Comparison of ENCODE assay signal across 12 cellular contexts in the genomic region with DNA sequence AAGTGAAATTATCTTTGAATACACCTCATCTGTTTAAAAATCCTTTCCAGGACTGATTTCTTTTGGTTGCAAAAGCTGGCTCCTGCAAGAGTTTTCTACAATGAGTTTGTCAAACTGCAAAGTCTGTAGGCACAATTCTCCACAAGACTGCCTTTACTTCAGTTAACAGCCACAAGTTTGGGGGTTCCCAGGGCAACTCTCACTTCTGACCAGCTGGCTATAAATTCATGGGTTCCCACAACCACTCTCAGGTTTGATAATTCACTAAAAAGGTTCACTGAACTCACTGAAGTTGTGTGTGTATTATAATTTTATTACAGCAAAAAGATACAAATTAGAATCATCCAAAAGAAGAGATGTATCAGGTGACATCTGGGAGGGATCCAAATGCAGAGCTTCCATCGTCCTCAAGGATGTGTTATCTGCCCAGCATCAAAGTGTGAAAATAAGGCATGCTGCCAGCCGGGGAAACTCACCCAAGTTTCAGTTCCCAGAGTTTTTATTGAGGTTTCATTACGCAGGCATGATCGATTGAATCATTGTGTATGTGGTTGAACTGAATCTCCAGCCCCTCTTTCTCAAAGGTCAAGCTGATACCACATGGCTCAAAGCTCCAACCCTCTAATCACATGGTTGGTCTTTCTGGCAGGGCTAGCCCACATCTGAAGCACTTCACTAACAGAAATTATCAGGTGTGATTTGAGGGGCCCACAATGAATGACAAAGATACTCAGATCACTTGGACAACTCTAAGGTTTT. TPM values are rescaled to one million over a fixed set of nuclear protein-coding genes. Genes with fewer than 3 reads are reported as not detected.
DNase-seq lines count a peak whose midpoint lies in the region; ATAC-seq and TF ChIP-seq lines count a peak whose summit lies in the region.
"Had no signal": no experiment of that assay in that cellular context is flagged by ENCODE, and none has a peak within 500 bp of the region (broad histone marks: within the 10 kb centered on the region; RNA-seq: fewer than 3 reads in every experiment).

No MANE protein-coding gene starts in this region.

- 73% methylated on average over 4 of the region's 4 CpGs for WGBS in esophagus muscularis mucosa

- ATAC-seq in GM19395 (IDR thresholded peaks at IDR 0.05; ENCODE audit: unreplicated experiment) = peak; percentile 82
- peak; percentile 81 for ATAC-seq in HG02763 (IDR thresholded peaks at IDR 0.05; ENCODE audit: unreplicated experiment)
- peak; percentile 84 for ATAC-seq in HG03460 (IDR thresholded peaks at IDR 0.05; ENCODE audit: unreplicated experiment)
- ATAC-seq in left lung = no peak
- ATAC-seq: activated CD4-positive, CD25-positive, alpha-beta regulatory T cell treated with anti-CD3 and anti-CD28 coated beads, Interleukin-2, amount 50 U/mL, for 24 hours had no signal

- H3K9me3 ChIP-seq in esophagus muscularis mucosa = no peaks in the 10 kb centered on the region
- H3K9me3 ChIP-seq in left lung = no peaks in the 10 kb centered on the region

- in situ Hi-C loops in GM13976 (cut with MboI; ENCODE audit: low sequenced_read_pairs, unreplicated experiment) = no loop called here

- H3K36me3 ChIP-seq in esophagus muscularis mucosa (no peaks in the 10 kb centered on the region), left lung (no peaks in the 10 kb centered on the region)

- no peaks in the 10 kb centered on the region for H3K27me3 ChIP-seq in esophagus muscularis mucosa
- no peaks in the 10 kb centered on the region for H3K27me3 ChIP-seq in left lung

- no peak for TF ChIP-seq EP300 in esophagus muscularis mucosa (IDR thresholded peaks at IDR 0.05)

- no peak overlapping the region for H3K27ac ChIP-seq in esophagus muscularis mucosa (replicated peaks in 1 of 4)
- H3K27ac ChIP-seq in left lung = no peak overlapping the region
- H3K27ac ChIP-seq: RWPE1 had no signal

- DNase-seq in GM13976 (ENCODE audit: low spot score) = peak; percentile 75
- DNase-seq in esophagus muscularis mucosa (ENCODE audit: extremely low spot score) = no peak
- no peak for DNase-seq in NCI-H524 (lab: John Stamatoyannopoulos, UW)
- DNase-seq in left lung = no peak
- no peak for DNase-seq in DMS 273 (lab: John Stamatoyannopoulos, UW; ENCODE audit: unreplicated experiment)
- DNase-seq: activated gamma-delta T cell treated with Interleukin-2 at 50 U/mL for 16 hours, NCI-H1694 treated with DMSO at 0.1 percent for 48 hours had no signal

- TF ChIP-seq CTCF in GM13976 (IDR thresholded peaks at IDR 0.05; ENCODE audit: borderline replicate concordance, control extremely low read depth, extremely low read depth, insufficient read depth, missing control alignments) (no peak), esophagus muscularis mucosa (IDR thresholded peaks at IDR 0.05) (no peak), left lung (IDR thresholded peaks at IDR 0.05) (no peak)

- no peak overlapping the region for H3K4me3 ChIP-seq in esophagus muscularis mucosa
- H3K4me3 ChIP-seq in left lung = no peak overlapping the region

- no peak for TF ChIP-seq POLR2A in esophagus muscularis mucosa (IDR thresholded peaks at IDR 0.05; ENCODE audit: low read depth)

- H3K4me1 ChIP-seq in esophagus muscularis mucosa (no peaks in the 10 kb centered on the region), left lung (no peaks in the 10 kb centered on the region)

- intact Hi-C loops in esophagus muscularis mucosa (cut with DNase I) = no loop called here
- intact Hi-C loops in left lung (cut with DNase I) = no loop called here

RNA-seq across cellular contexts. Expression of a gene that starts 19.0 kb away (rescaled TPM):
- 10 to 100 TPM; 33.3 to 56.9 (median 45.5) TPM for total RNA-seq in esophagus muscularis mucosa
- 10 to 100 TPM; 32.7 to 33.5 TPM for total RNA-seq in left lung

RNA-seq across cellular contexts. Expression of a gene that starts 23.1 kb away (rescaled TPM):
- total RNA-seq in esophagus muscularis mucosa = 1 to 10 TPM; 1.3 to 1.7 (median 1.4) TPM
- 1 to 10 TPM; 2.0 to 2.3 TPM for total RNA-seq in left lung
